ENCODE assay signal across 13 cellular contexts in the genomic region with DNA sequence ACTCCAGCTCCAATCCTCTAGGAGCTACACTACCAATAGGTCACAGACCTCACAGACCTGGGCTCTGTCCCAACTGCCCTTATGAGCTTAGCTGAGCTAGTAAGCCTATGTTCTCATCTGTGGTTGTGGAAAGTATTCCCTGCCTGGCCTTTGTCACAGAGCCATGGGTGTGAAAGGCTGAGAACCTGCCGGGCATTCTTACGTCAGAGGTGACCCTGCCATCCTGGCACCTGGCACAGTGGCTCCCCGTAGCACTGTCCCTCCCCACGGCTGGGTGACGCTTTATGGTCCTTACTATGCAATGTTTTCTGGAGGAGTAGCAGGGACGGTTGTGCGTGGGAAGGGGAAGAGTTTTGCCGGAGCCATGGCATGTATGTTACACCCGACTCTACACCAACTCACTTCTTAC. TPM values are rescaled to one million over a fixed set of nuclear protein-coding genes. Genes with fewer than 3 reads are reported as not detected.
A peak's percentile ranks its signal among the peaks of the same experiment; 100 is the strongest.
DNase-seq lines count a peak whose midpoint lies in the region; ATAC-seq and TF ChIP-seq lines count a peak whose summit lies in the region.
"Had no signal": no experiment of that assay in that cellular context is flagged by ENCODE, and none has a peak within 500 bp of the region (broad histone marks: within the 10 kb centered on the region; RNA-seq: fewer than 3 reads in every experiment).

No MANE protein-coding gene starts in this region.

- TF ChIP-seq CTCF in left ventricle myocardium inferior (IDR thresholded peaks at IDR 0.05; ENCODE audit: borderline replicate concordance) = no peak
- no peak for TF ChIP-seq CTCF in sigmoid colon (IDR thresholded peaks at IDR 0.05)

- H3K4me3 Mint-ChIP-seq in T-helper 2 cell treated with Interferon-gamma antibody and Interleukin-4, amounts not matched to agents 5 μg/mL and 100 μg/mL, for 36 hours = peak overlapping the region; percentile 99
- H3K4me3 Mint-ChIP-seq in T-helper 17 cell = peak overlapping the region; percentile 100

- H3K4me1 Mint-ChIP-seq in T-helper 2 cell treated with Interferon-gamma antibody and Interleukin-4, amounts not matched to agents 5 μg/mL and 100 μg/mL, for 36 hours (ENCODE audit: low read depth) = peaks cover 65% of the 10 kb centered on the region
- H3K4me1 Mint-ChIP-seq in T-helper 17 cell = peaks cover 69% of the 10 kb centered on the region

- H3K36me3 Mint-ChIP-seq in T-helper 2 cell treated with Interferon-gamma antibody and Interleukin-4, amounts not matched to agents 5 μg/mL and 100 μg/mL, for 36 hours (ENCODE audit: low read depth) = peaks cover 42% of the 10 kb centered on the region
- H3K36me3 Mint-ChIP-seq in T-helper 17 cell (ENCODE audit: low read depth) = peaks cover 15% of the 10 kb centered on the region

- TF ChIP-seq POLR2A in sigmoid colon (IDR thresholded peaks at IDR 0.05) = no peak

- H3K4me3 ChIP-seq in left ventricle myocardium inferior (peak overlapping the region; percentile 94), sigmoid colon (no peak overlapping the region)
- H3K4me3 ChIP-seq: A549 had no signal

- peak overlapping the region; percentile 92 for H3K27ac ChIP-seq in left ventricle myocardium inferior (replicated peaks)
- peak overlapping the region in 3 of 4 donors; percentile 4 to 81 (median 27) for H3K27ac ChIP-seq in sigmoid colon
- H3K27ac ChIP-seq: A549 had no signal

- H3K4me1 ChIP-seq in left ventricle myocardium inferior (peaks cover 88% of the 10 kb centered on the region), sigmoid colon (peaks cover 0 to 39% (median 20%) of the 10 kb centered on the region in 4 donors)
- H3K4me1 ChIP-seq: A549 had no signal

- intact Hi-C loops in left ventricle myocardium inferior (cut with micrococcal nuclease) = no loop called here
- intact Hi-C loops in sigmoid colon (cut with DNase I) = no loop called here

- no peaks in the 10 kb centered on the region for H3K27me3 Mint-ChIP-seq in T-helper 2 cell treated with Interferon-gamma antibody and Interleukin-4, amounts not matched to agents 5 μg/mL and 100 μg/mL, for 36 hours (ENCODE audit: low read depth)
- H3K27me3 Mint-ChIP-seq in T-helper 17 cell = no peaks in the 10 kb centered on the region

- 66 to 86% methylated on average over 9 of the region's 9 CpGs for WGBS in sigmoid colon, 2 donors

- no peak for TF ChIP-seq EP300 in sigmoid colon (IDR thresholded peaks at IDR 0.05)

- H3K27ac Mint-ChIP-seq in T-helper 2 cell treated with Interferon-gamma antibody and Interleukin-4, amounts not matched to agents 5 μg/mL and 100 μg/mL, for 36 hours = peak overlapping the region; percentile 68
- peak overlapping the region; percentile 100 for H3K27ac Mint-ChIP-seq in T-helper 17 cell

- no peak for ATAC-seq in T-helper 17 cell
- ATAC-seq: A549 had no signal

- no peaks in the 10 kb centered on the region for H3K36me3 ChIP-seq in left ventricle myocardium inferior
- H3K36me3 ChIP-seq in sigmoid colon = no peaks in the 10 kb centered on the region

- H3K27me3 ChIP-seq in left ventricle myocardium inferior (ENCODE audit: low read depth) = peaks cover 15% of the 10 kb centered on the region
- peaks cover 0 to 28% (median 0%) of the 10 kb centered on the region in 3 donors for H3K27me3 ChIP-seq in sigmoid colon

- no peaks in the 10 kb centered on the region for H3K9me3 Mint-ChIP-seq in T-helper 2 cell treated with Interferon-gamma antibody and Interleukin-4, amounts not matched to agents 5 μg/mL and 100 μg/mL, for 36 hours

- H3K9me3 ChIP-seq in T-helper 17 cell (ENCODE audit: control insufficient read depth, low read length, poor library complexity, severe bottlenecking) (no peaks in the 10 kb centered on the region), left ventricle myocardium inferior (replicated peaks) (no peaks in the 10 kb centered on the region), sigmoid colon (no peaks in the 10 kb centered on the region)
- H3K9me3 ChIP-seq: A549 had no signal

- no peak for DNase-seq in T-helper 2 cell treated with Interferon-gamma antibody and Interleukin-4, amounts not matched to agents 5 μg/mL and 100 μg/mL, for 36 hours (ENCODE audit: low spot score)
- DNase-seq in T-helper 2 cell (no peak), T-helper 17 cell (no peak), left ventricle myocardium inferior (no peak), sigmoid colon (no peak), 8988T (no peak), NOMO-1 treated with DMSO at 0.1 percent for 48 hours (lab: John Stamatoyannopoulos, UW; ENCODE audit: unreplicated experiment) (no peak)
- DNase-seq in stimulated activated CD4-positive, alpha-beta T cell treated with anti-CD3 and anti-CD28 coated beads, Interleukin-4, amount 100 ng/mL, for 1 hour = no peak
- DNase-seq: cerebellar nuclear complex, NCI-H1092 treated with DMSO at 0.1 percent for 48 hours, NCI-H510A, RPMI8226 had no signal

RNA-seq across cellular contexts. Expression of gene TNFRSF1B, which starts 3.5 kb away (rescaled TPM):
- total RNA-seq in T-helper 17 cell (100 to 1,000 TPM; 127 to 132 TPM), left ventricle myocardium inferior (16.2 TPM), sigmoid colon (10 to 100 TPM; 15.5 to 19.7 (median 18.9) TPM)
- polyA plus RNA-seq in sigmoid colon = 10 to 100 TPM in 2 of 3 donors, 1 to 10 TPM in 1; 4.2 to 37.2 (median 16.2) TPM

RNA-seq across cellular contexts. Expression of gene VPS13D, which starts 59.6 kb away (rescaled TPM):
- 10 to 100 TPM; 63.5 to 67.6 TPM for total RNA-seq in T-helper 17 cell
- 71.6 TPM for total RNA-seq in left ventricle myocardium inferior
- 10 to 100 TPM; 49.7 to 90.8 (median 54.7) TPM for total RNA-seq in sigmoid colon
- 10 to 100 TPM in 2 of 3 donors, 1 to 10 TPM in 1; 7.6 to 27.4 (median 12.0) TPM for polyA plus RNA-seq in sigmoid colon
